Comparison of ENCODE assay signal across 8 cellular contexts in the genomic region with DNA sequence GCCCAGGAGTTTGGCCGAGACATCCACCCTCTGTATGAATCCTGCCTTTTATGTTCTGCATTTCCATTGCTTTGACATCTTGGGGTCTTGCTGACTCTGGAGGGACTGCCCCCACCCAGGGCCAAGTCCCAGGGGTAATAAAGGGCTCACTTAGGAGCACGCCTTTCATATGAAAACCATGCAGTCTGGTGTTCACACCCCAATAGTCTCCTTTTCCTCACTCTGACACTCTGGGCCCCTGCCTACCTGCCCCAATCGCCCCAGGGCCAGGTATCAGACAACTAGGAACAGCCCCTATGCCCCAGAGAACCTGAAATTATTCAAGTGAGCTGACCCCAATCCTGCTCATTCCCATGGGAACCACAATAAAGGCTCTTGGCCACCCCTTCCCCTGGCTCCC.
"Had no signal": no experiment of that assay in that cellular context is flagged by ENCODE, and none has a peak within 500 bp of the region (broad histone marks: within the 10 kb centered on the region; RNA-seq: fewer than 3 reads in every experiment).

No MANE protein-coding gene starts in this region.

- H3K4me3 ChIP-seq: GM23248, GM23338, HAP-1 had no signal

- H3K36me3 ChIP-seq: HAP-1 had no signal

- ATAC-seq: GM23338, HCT116 had no signal

- DNase-seq: GM23248, GOT3, H9, HCEC 1CT, HFFc6 had no signal

- H3K27ac Mint-ChIP-seq: GM23338, H9, HFFc6 had no signal

- H3K4me3 Mint-ChIP-seq: GM23338, H9, HFFc6 had no signal

- H3K4me1 Mint-ChIP-seq: GM23338 had no signal

- H3K9me3 Mint-ChIP-seq: GM23338, H9, HFFc6 had no signal
